ENCODE assay signal across 8 cellular contexts in the genomic region with DNA sequence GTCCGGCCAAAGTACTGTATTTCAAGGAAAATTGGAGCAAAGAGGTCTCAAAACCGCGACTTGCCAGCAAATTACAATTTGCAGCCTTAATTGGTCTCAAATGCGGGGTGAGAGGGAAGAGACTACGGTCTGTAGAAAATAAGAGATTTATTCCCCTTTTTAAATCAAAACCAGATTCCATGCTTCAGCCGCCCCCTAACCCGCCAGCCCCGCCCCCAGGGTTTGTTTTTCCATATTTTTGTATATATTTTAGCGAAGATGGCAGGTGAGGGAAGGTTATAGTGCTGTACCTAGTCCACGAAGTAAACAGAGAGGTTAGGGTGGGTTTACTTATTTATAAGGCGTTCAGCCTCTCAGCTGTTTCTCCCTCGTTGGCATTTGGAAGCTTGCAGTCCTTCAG. TPM values are rescaled to one million over a fixed set of nuclear protein-coding genes. Genes with fewer than 3 reads are reported as not detected.
DNase-seq lines count a peak whose midpoint lies in the region; ATAC-seq and TF ChIP-seq lines count a peak whose summit lies in the region.

No MANE protein-coding gene starts in this region.

- ATAC-seq in lower lobe of right lung (no peak), HG02885 (IDR thresholded peaks at IDR 0.05; ENCODE audit: poor library complexity, unreplicated experiment) (no peak)

- H3K4me3 ChIP-seq in astrocyte of the spinal cord (ENCODE audit: low read depth, low read length): peak overlapping the region; percentile 86
- peak overlapping the region; percentile 93 for H3K4me3 ChIP-seq in lower lobe of right lung
- peak overlapping the region; percentile 88 for H3K4me3 ChIP-seq in urinary bladder (ENCODE audit: low read depth, low read length)

- in situ Hi-C loops in astrocyte of the spinal cord (cut with HindIII; ENCODE audit: low sequenced_read_pairs): no loop called here

- H3K27me3 ChIP-seq in lower lobe of right lung (ENCODE audit: low read depth): no peaks in the 10 kb centered on the region

- peak overlapping the region; percentile 98 for H3K4me3 Mint-ChIP-seq in activated naive CD4-positive, alpha-beta T cell treated with anti-CD3 and anti-CD28 coated beads, Interleukin-2, amount 50 U/mL, for 24 hours

- H3K4me1 ChIP-seq in lower lobe of right lung (peaks cover 21% of the 10 kb centered on the region), urinary bladder (ENCODE audit: insufficient read depth) (no peaks in the 10 kb centered on the region)

- DNase-seq in activated naive CD4-positive, alpha-beta T cell treated with anti-CD3 and anti-CD28 coated beads, Interleukin-2, amount 50 U/mL, for 16 hours: no peak
- no peak for DNase-seq in astrocyte of the spinal cord (ENCODE audit: low read depth, low spot score)
- no peak for DNase-seq in lower lobe of right lung
- DNase-seq in activated CD4-positive, alpha-beta T cell treated with anti-CD3 and anti-CD28 coated beads for 48 hours: no peak
- DNase-seq in COLO668 (lab: John Stamatoyannopoulos, UW; ENCODE audit: unreplicated experiment): no peak

- no peaks in the 10 kb centered on the region for H3K9me3 ChIP-seq in lower lobe of right lung

- 4% methylated on average over 12 of the region's 12 CpGs for WGBS in urinary bladder

- H3K27ac Mint-ChIP-seq in activated naive CD4-positive, alpha-beta T cell treated with anti-CD3 and anti-CD28 coated beads, Interleukin-2, amount 50 U/mL, for 24 hours: no peak overlapping the region

- peaks cover 1% of the 10 kb centered on the region for H3K36me3 Mint-ChIP-seq in activated naive CD4-positive, alpha-beta T cell treated with anti-CD3 and anti-CD28 coated beads, Interleukin-2, amount 50 U/mL, for 24 hours

- intact Hi-C loops in lower lobe of right lung (cut with DNase I): no loop called here

- H3K4me1 Mint-ChIP-seq in activated naive CD4-positive, alpha-beta T cell treated with anti-CD3 and anti-CD28 coated beads, Interleukin-2, amount 50 U/mL, for 24 hours: peaks cover 47% of the 10 kb centered on the region

- H3K9me3 Mint-ChIP-seq in activated naive CD4-positive, alpha-beta T cell treated with anti-CD3 and anti-CD28 coated beads, Interleukin-2, amount 50 U/mL, for 24 hours: no peaks in the 10 kb centered on the region

- H3K27me3 Mint-ChIP-seq in activated naive CD4-positive, alpha-beta T cell treated with anti-CD3 and anti-CD28 coated beads, Interleukin-2, amount 50 U/mL, for 24 hours: peaks cover 1% of the 10 kb centered on the region

- H3K36me3 ChIP-seq in lower lobe of right lung (no peaks in the 10 kb centered on the region), urinary bladder (ENCODE audit: insufficient read depth) (no peaks in the 10 kb centered on the region)

- TF ChIP-seq CTCF in astrocyte of the spinal cord (IDR thresholded peaks at IDR 0.05; ENCODE audit: low read depth, low read length): no peak
- TF ChIP-seq CTCF in lower lobe of right lung (IDR thresholded peaks at IDR 0.05): no peak

- peak overlapping the region; percentile 98 for H3K27ac ChIP-seq in lower lobe of right lung
- peak overlapping the region; percentile 3 for H3K27ac ChIP-seq in urinary bladder (ENCODE audit: low read depth)

RNA-seq across cellular contexts. Expression of gene SMARCA2, which starts 1.0 kb away (rescaled TPM):
- total RNA-seq in lower lobe of right lung (147 TPM), urinary bladder (183 TPM)
- 73.2 TPM for polyA plus RNA-seq in urinary bladder
